ENCODE assay signal across 9 cellular contexts in genomic region chr19:13095934-13096890, GRCh38. TPM values are rescaled to one million over a fixed set of nuclear protein-coding genes. Genes with fewer than 3 reads are reported as not detected.
A peak's percentile ranks its signal among the peaks of the same experiment; 100 is the strongest.
DNase-seq lines count a peak whose midpoint lies in the region; ATAC-seq, FAIRE-seq and TF ChIP-seq lines count a peak whose summit lies in the region.
"Had no signal": no experiment of that assay in that cellular context is flagged by ENCODE, and none has a peak within 500 bp of the region (broad histone marks: within the 10 kb centered on the region; RNA-seq: fewer than 3 reads in every experiment).

No MANE protein-coding gene starts in this region.

- TF ChIP-seq CTCF in Caco-2 (IDR thresholded peaks at IDR 0.05; ENCODE audit: insufficient read depth in 1 of 2, low read depth in 1 of 2, low read length in 1 of 2, severe bottlenecking in 1 of 2, unreplicated experiment in 1 of 2) (peak; percentile 35 to 52), bronchial epithelial cell (IDR thresholded peaks at IDR 0.05; ENCODE audit: insufficient read depth, low read length, severe bottlenecking) (peak; percentile 19)

- H3K27ac ChIP-seq in muscle layer of colon (ENCODE audit: low read depth, low read length): peak overlapping the region; percentile 40

- no peaks in the 10 kb centered on the region for H3K4me1 ChIP-seq in Caco-2
- H3K4me1 ChIP-seq in muscle layer of colon (ENCODE audit: insufficient read depth, low read length): peaks cover 46% of the 10 kb centered on the region

- no peak overlapping the region for H3K27ac Mint-ChIP-seq in Caco-2 (ENCODE audit: unreplicated experiment)

- H3K27me3 ChIP-seq in Caco-2 (replicated peaks; ENCODE audit: control insufficient read depth, insufficient read depth, low read length): no peaks in the 10 kb centered on the region
- H3K27me3 ChIP-seq in bronchial epithelial cell (ENCODE audit: control insufficient read depth, insufficient read depth, low read length): no peaks in the 10 kb centered on the region
- H3K27me3 ChIP-seq in muscle layer of colon (ENCODE audit: control insufficient read depth in 1 of 2, insufficient read depth in 2 of 2, low read length in 2 of 2): no peaks in the 10 kb centered on the region

- no peak for FAIRE-seq in bronchial epithelial cell (lab: Jason Lieb, UNC)
- FAIRE-seq: colon had no signal

- H3K36me3 Mint-ChIP-seq in Caco-2 (ENCODE audit: insufficient read depth, unreplicated experiment): no peaks in the 10 kb centered on the region

- H3K9me3 Mint-ChIP-seq in Caco-2 (ENCODE audit: unreplicated experiment): no peaks in the 10 kb centered on the region

- H3K27me3 Mint-ChIP-seq in Caco-2 (ENCODE audit: insufficient read depth, unreplicated experiment): peaks cover 4% of the 10 kb centered on the region

- ATAC-seq in sciatic nerve: no peak

- peak overlapping the region; percentile 42 for H3K4me3 Mint-ChIP-seq in Caco-2 (ENCODE audit: unreplicated experiment)

- H3K4me1 Mint-ChIP-seq in Caco-2 (ENCODE audit: low read depth, unreplicated experiment): peaks cover 7% of the 10 kb centered on the region

- no TSS peak for BruUV-seq in Caco-2 (replicated peaks; lab: Mats Ljungman, UMichigan)

- POLR2A ChIA-PET in Caco-2 (lab: Charles Lee): no interaction called here

- H3K9me3 ChIP-seq in Caco-2 (no peaks in the 10 kb centered on the region), muscle layer of colon (ENCODE audit: low read length) (no peaks in the 10 kb centered on the region)

- H3K9ac ChIP-seq in muscle layer of colon (ENCODE audit: low read length): no peak overlapping the region

- CTCF ChIA-PET in Caco-2 (lab: Charles Lee): interaction anchor here (0.5 to 4.3 kb wide), 7 partner anchors 11 to 205 kb away, joined by 3 to 64 read pairs (median 3); partner anchors contain the start of gene GCDH

- H3K36me3 ChIP-seq in Caco-2 (ENCODE audit: control insufficient read depth, insufficient read depth, low read length) (no peaks in the 10 kb centered on the region), bronchial epithelial cell (ENCODE audit: control insufficient read depth, insufficient read depth, low read length) (no peaks in the 10 kb centered on the region), muscle layer of colon (ENCODE audit: insufficient read depth, low read length) (peaks cover 12% of the 10 kb centered on the region)

- H3K4me3 ChIP-seq in Caco-2 (ENCODE audit: low read depth, low read length): no peak overlapping the region
- H3K4me3 ChIP-seq in bronchial epithelial cell (ENCODE audit: low read depth, low read length): no peak overlapping the region
- no peak overlapping the region for H3K4me3 ChIP-seq in muscle layer of colon (ENCODE audit: low read depth in 1 of 2, low read length in 2 of 2)

- intact Hi-C loops in Caco-2 (cut with micrococcal nuclease; ENCODE audit: unreplicated experiment): no loop called here
- intact Hi-C loops in sciatic nerve (cut with DNase I): no loop called here

- DNase-seq in Caco-2: peak; percentile 53 to 69
- DNase-seq in MV-4-11 (lab: John Stamatoyannopoulos, UW): peak; percentile 47
- no peak for DNase-seq in bronchial epithelial cell (ENCODE audit: low read depth)
- DNase-seq in sciatic nerve (ENCODE audit: low spot score): no peak
- DNase-seq in H4 (ENCODE audit: low spot score): no peak
- no peak for DNase-seq in effector CD4-positive, alpha-beta T cell
- DNase-seq in ureter (ENCODE audit: low spot score): no peak

RNA-seq across cellular contexts. Expression of gene LYL1, which starts 6.4 kb away (rescaled TPM):
- total RNA-seq in Caco-2 (2022) (0.35 and 0.59 TPM in 2 replicates), bronchial epithelial cell (0.51 and 1.3 TPM in 2 replicates), sciatic nerve (20.2 TPM), ureter (3.0 TPM)
- total RNA-seq in H4 (2014; rRNA removed; shearing (Covaris generic)): not detected in 2 replicates

RNA-seq across cellular contexts. Expression of gene TRMT1, which starts 20.3 kb away (rescaled TPM):
- total RNA-seq in Caco-2 (2022) (42.6 and 46.4 TPM in 2 replicates), bronchial epithelial cell (28.0 and 40.5 TPM in 2 replicates), sciatic nerve (34.7 TPM), ureter (54.6 TPM)
- total RNA-seq in H4 (2014; rRNA removed; shearing (Covaris generic)): 22.5 and 35.1 TPM in 2 replicates

RNA-seq across cellular contexts. Expression of gene NACC1, which starts 21.9 kb away (rescaled TPM):
- total RNA-seq in Caco-2 (2022): 89.6 and 92.7 TPM in 2 replicates
- 20.3 and 46.6 TPM in 2 replicates for total RNA-seq in bronchial epithelial cell
- total RNA-seq in sciatic nerve: 30.7 TPM
- total RNA-seq in H4 (2014; rRNA removed; shearing (Covaris generic)): 46.2 and 55.0 TPM in 2 replicates
- total RNA-seq in ureter: 57.0 TPM

RNA-seq across cellular contexts. Expression of gene STX10, which starts 54.0 kb away (rescaled TPM):
- total RNA-seq in Caco-2 (2022) (19.3 and 26.4 TPM in 2 replicates), bronchial epithelial cell (68.4 and 75.3 TPM in 2 replicates), sciatic nerve (48.3 TPM), ureter (37.3 TPM)
- 68.5 and 94.4 TPM in 2 replicates for total RNA-seq in H4 (2014; rRNA removed; shearing (Covaris generic))

RNA-seq across cellular contexts. Expression of gene IER2, which starts 54.0 kb away (rescaled TPM):
- total RNA-seq in Caco-2 (2022) (72.0 and 72.4 TPM in 2 replicates), bronchial epithelial cell (32.1 and 35.2 TPM in 2 replicates), sciatic nerve (102 TPM), ureter (94.0 TPM)
- total RNA-seq in H4 (2014; rRNA removed; shearing (Covaris generic)): 6.4 and 14.6 TPM in 2 replicates

Comparison
In these comparisons a context has a peak if more than half of its experiments do, and no peak if none do; other contexts are left out.
1. DNase-seq: peak in Caco-2 (2 of 2) and MV-4-11 (single experiment); none in bronchial epithelial cell (single experiment), sciatic nerve (single experiment), H4 (single experiment), effector CD4-positive, alpha-beta T cell (single experiment) and ureter (single experiment).